9 cellular contexts compared by ENCODE assay signal in genomic region chr14:56491299-56492285, GRCh38.
DNase-seq lines count a peak whose midpoint lies in the region; ATAC-seq and TF ChIP-seq lines count a peak whose summit lies in the region.
"Had no signal": no experiment of that assay in that cellular context is flagged by ENCODE, and none has a peak within 500 bp of the region (broad histone marks: within the 10 kb centered on the region; RNA-seq: fewer than 3 reads in every experiment).

No MANE protein-coding gene starts in this region.

- TF ChIP-seq CTCF in GM12865 (IDR thresholded peaks at IDR 0.05; ENCODE audit: insufficient read depth, low read depth, low read length, missing control alignments): peak; percentile 65
- TF ChIP-seq CTCF in fibroblast of the aortic adventitia (IDR thresholded peaks at IDR 0.05; ENCODE audit: insufficient read depth, low read length): peak; percentile 84
- TF ChIP-seq CTCF in osteocyte (IDR thresholded peaks at IDR 0.05): peak; percentile 72

- ATAC-seq in HG03139 (IDR thresholded peaks at IDR 0.05; ENCODE audit: unreplicated experiment) (peak; percentile 69), GM19023 (IDR thresholded peaks at IDR 0.05; ENCODE audit: unreplicated experiment) (no peak)

- DNase-seq in ACHN: peak; percentile 56
- peak; percentile 69 for DNase-seq in GM12865 (ENCODE audit: low read depth)
- peak; percentile 55 for DNase-seq in NCI-H2196 treated with DMSO at 0.1 percent for 48 hours (lab: John Stamatoyannopoulos, UW; ENCODE audit: unreplicated experiment)
- DNase-seq in activated CD4-positive, alpha-beta T cell treated with anti-CD3 and anti-CD28 coated beads, Interleukin-2, amount 50 U/mL, for 48 hours: peak; percentile 16 to 27
- peak; percentile 57 for DNase-seq in fibroblast of the aortic adventitia (ENCODE audit: low read depth)
- DNase-seq in osteocyte (ENCODE audit: extremely low spot score, unreplicated experiment): no peak

- in situ Hi-C loops in ACHN (cut with HindIII; ENCODE audit: low pct_ligation_motif_present, low pct_unique_long_range_greater_than_20kb, low sequenced_read_pairs): no loop called here

- H3K4me3 ChIP-seq in GM12865 (ENCODE audit: low read depth, low read length): no peak overlapping the region
- H3K4me3 ChIP-seq in fibroblast of the aortic adventitia (ENCODE audit: low read depth, low read length): no peak overlapping the region
- H3K4me3 ChIP-seq: lung had no signal

- H3K27ac Mint-ChIP-seq in osteocyte (ENCODE audit: unreplicated experiment): no peak overlapping the region

- no peaks in the 10 kb centered on the region for H3K36me3 Mint-ChIP-seq in osteocyte (ENCODE audit: unreplicated experiment)

- H3K4me1 Mint-ChIP-seq in osteocyte (ENCODE audit: unreplicated experiment): no peaks in the 10 kb centered on the region

- peaks cover 25% of the 10 kb centered on the region for H3K27me3 Mint-ChIP-seq in osteocyte (ENCODE audit: unreplicated experiment)

- peak overlapping the region; percentile 33 for H3K4me3 Mint-ChIP-seq in osteocyte (ENCODE audit: unreplicated experiment)

- H3K9me3 Mint-ChIP-seq in osteocyte (ENCODE audit: unreplicated experiment): no peaks in the 10 kb centered on the region
